In genomic region chr5:90406466-90406865, GRCh38 we compare ENCODE assay signal across 1 cellular context.
TF ChIP-seq lines count a peak whose summit lies in the region.

No MANE protein-coding gene starts in this region.

TF ChIP-seq in neural cell, 6 proteins besides CTCF, POLR2A, EP300 and RAD21:
- TF ChIP-seq SMC3 (conservative IDR thresholded peaks at IDR 0.05; ENCODE audit: poor library complexity) (no peak), EZH2 (IDR thresholded peaks at IDR 0.05; ENCODE audit: borderline replicate concordance, insufficient read depth, low read length, poor library complexity, severe bottlenecking) (no peak), POLR2AphosphoS5 (IDR thresholded peaks at IDR 0.05) (no peak), REST (IDR thresholded peaks at IDR 0.05; ENCODE audit: borderline replicate concordance) (no peak)
